Comparison of ENCODE assay signal across 30 cellular contexts in genomic region chr14:97353102-97353501, GRCh38.
DNase-seq lines count a peak whose midpoint lies in the region; ATAC-seq, FAIRE-seq and TF ChIP-seq lines count a peak whose summit lies in the region.
"Had no signal": no experiment of that assay in that cellular context is flagged by ENCODE, and none has a peak within 500 bp of the region (broad histone marks: within the 10 kb centered on the region; RNA-seq: fewer than 3 reads in every experiment).

No MANE protein-coding gene starts in this region.

- SMC1A ChIA-PET in GM12878 (lab: Charles Lee; ENCODE audit: uncharacterized antibody, unreplicated experiment): interaction anchor here (0.6 to 2.2 kb wide), 3 partner anchors 16 to 53 kb away, joined by 3 to 12 read pairs (median 8); no protein-coding TSS in a partner anchor

- H3K4me1 ChIP-seq in GM12878 (ENCODE audit: control insufficient read depth, insufficient read depth, low read length): no peaks in the 10 kb centered on the region
- H3K4me1 ChIP-seq: A549; BE2C; BLaER1; BLaER1 treated with 17β-estradiol and CSF1 and Interleukin-3, amounts not matched to agents 10 nM and 100 nM; Caco-2 had no signal

- DNase-seq in GM12865 (ENCODE audit: low read depth) (peak; percentile 74), GM12878 (ENCODE audit: low read depth, low spot score) (no peak), DMS153 (lab: John Stamatoyannopoulos, UW) (no peak), NCI-H1417 treated with DMSO at 0.1 percent for 48 hours (lab: John Stamatoyannopoulos, UW) (no peak)
- DNase-seq: 8988T; ACHN; AML-193; BE2C; C1 segment of cervical spinal cord; Caco-2; Calu3; CD4-positive, alpha-beta memory T cell; CD4-positive, alpha-beta T cell; CD4-positive, CD25-positive, alpha-beta regulatory T cell; CD8-positive, alpha-beta memory T cell; CD8-positive, alpha-beta T cell; COR-L47; DMS 273 treated with DMSO at 0.1 percent for 48 hours; DMS53; DMS79; DMS79 treated with DMSO at 0.1 percent for 48 hours; DND-41; EL had no signal

- intact Hi-C loops in GM12878 (cut with micrococcal nuclease; ENCODE audit: unreplicated experiment): loop anchor here (2.0 kb wide), 1 partner anchor 46 kb away; no protein-coding TSS in a partner anchor

- no peak for FAIRE-seq in GM12878 (lab: Jason Lieb, UNC)
- FAIRE-seq: A204.1, A549, D721Med had no signal

- H3K4me3 ChIP-seq in GM12865 (ENCODE audit: low read depth, low read length) (no peak overlapping the region), GM12878 (no peak overlapping the region)
- H3K4me3 ChIP-seq: A549; BLaER1; BLaER1 treated with 17β-estradiol and CSF1 and Interleukin-3, amounts not matched to agents 10 nM and 100 nM had no signal

- TF ChIP-seq CTCF in GM12865 (IDR thresholded peaks at IDR 0.05; ENCODE audit: insufficient read depth, low read depth, low read length, missing control alignments) (no peak), GM12878 (IDR thresholded peaks at IDR 0.05 in 2 of 3, conservative IDR thresholded peaks at IDR 0.05 in 1 of 3; ENCODE audit: control insufficient read depth in 2 of 3, extremely low read depth in 1 of 3, insufficient read depth in 1 of 3, low read depth in 3 of 3, low read length in 3 of 3) (no peak)

- CTCF ChIA-PET in GM12878 (lab: Yijun Ruan, JAX): no interaction called here

- no peak overlapping the region for H3K27ac ChIP-seq in GM12878 (ENCODE audit: control insufficient read depth, insufficient read depth)
- H3K27ac ChIP-seq: 22Rv1; A549; BLaER1; BLaER1 treated with 17β-estradiol and CSF1 and Interleukin-3, amounts not matched to agents 10 nM and 100 nM; C4-2B had no signal

- POLR2A ChIA-PET in GM12878 (lab: Charles Lee): interaction anchor here (1.4 to 3.0 kb wide), 2 partner anchors 15 to 46 kb away, joined by 3 to 7 read pairs; no protein-coding TSS in a partner anchor

- TF ChIP-seq POLR2A in GM12878 (IDR thresholded peaks at IDR 0.05; ENCODE audit: low read depth, low read length): no peak

- H3K79me2 ChIP-seq in GM12878 (ENCODE audit: control insufficient read depth, insufficient read depth, low read length): no peaks in the 10 kb centered on the region

- no peaks in the 10 kb centered on the region for H3K36me3 ChIP-seq in GM12878 (ENCODE audit: control insufficient read depth in 2 of 2, insufficient read depth in 2 of 2, low read length in 1 of 2)
- H3K36me3 ChIP-seq: BE2C; BLaER1; BLaER1 treated with 17β-estradiol and CSF1 and Interleukin-3, amounts not matched to agents 10 nM and 100 nM had no signal

- H3K27me3 ChIP-seq in GM12878 (replicated peaks in 1 of 2; ENCODE audit: control insufficient read depth in 2 of 2, insufficient read depth in 2 of 2, low read length in 1 of 2): no peaks in the 10 kb centered on the region
- H3K27me3 ChIP-seq: BE2C; BLaER1; BLaER1 treated with 17β-estradiol and CSF1 and Interleukin-3, amounts not matched to agents 10 nM and 100 nM had no signal

- TF ChIP-seq RAD21 in GM12878 (IDR thresholded peaks at IDR 0.05; ENCODE audit: insufficient read depth, low read depth, low read length): no peak

- TF ChIP-seq EP300 in GM12878 (IDR thresholded peaks at IDR 0.05; ENCODE audit: borderline replicate concordance in 1 of 2, control insufficient read depth in 1 of 2, low read depth in 2 of 2, low read length in 2 of 2): no peak

- H2AFZ ChIP-seq in GM12878 (ENCODE audit: control insufficient read depth, low read depth, low read length): no peak overlapping the region

- 14% methylated on average over 5 of the region's 5 CpGs for WGBS in GM12878 (ENCODE audit: insufficient coverage, insufficient replicate concordance, low lambda C conversion rate, missing lambda C conversion rate)

- H3K4me2 ChIP-seq in GM12878 (ENCODE audit: control insufficient read depth, insufficient read depth): no peak overlapping the region
- H3K4me2 ChIP-seq: A549; BLaER1; BLaER1 treated with 17β-estradiol and CSF1 and Interleukin-3, amounts not matched to agents 10 nM and 100 nM had no signal

- no TSS peak for BruUV-seq in GM12878 (replicated peaks; lab: Mats Ljungman, UMichigan)

- H3K9me3 ChIP-seq in GM12878 (replicated peaks; ENCODE audit: control insufficient read depth, insufficient read depth, low read length): no peaks in the 10 kb centered on the region
- H3K9me3 ChIP-seq: A549; BE2C; BLaER1; BLaER1 treated with 17β-estradiol and CSF1 and Interleukin-3, amounts not matched to agents 10 nM and 100 nM; Caco-2 had no signal

- H4K20me1 ChIP-seq in GM12878 (ENCODE audit: control insufficient read depth, insufficient read depth): no peaks in the 10 kb centered on the region
- H4K20me1 ChIP-seq: BLaER1; BLaER1 treated with 17β-estradiol and CSF1 and Interleukin-3, amounts not matched to agents 10 nM and 100 nM had no signal

- in situ Hi-C loops in GM12878 (cut with MboI): no loop called here

- RAD21 ChIA-PET in GM12878 (lab: Charles Lee; ENCODE audit: unreplicated experiment): interaction anchor here (2.3 to 3.2 kb wide), 2 partner anchors 26 to 30 kb away, joined by 10 to 12 read pairs; no protein-coding TSS in a partner anchor

- peak; percentile 81 for ATAC-seq in GM12878
- ATAC-seq: A549; CD8-positive, alpha-beta T cell had no signal

- no peak overlapping the region for H3K9ac ChIP-seq in GM12878 (ENCODE audit: control insufficient read depth, insufficient read depth, low read length)
- H3K9ac ChIP-seq: BLaER1; BLaER1 treated with 17β-estradiol and CSF1 and Interleukin-3, amounts not matched to agents 10 nM and 100 nM had no signal

TF ChIP-seq in GM12878, 131 proteins besides CTCF, POLR2A, EP300 and RAD21 (continues in another document):
- TF ChIP-seq IRF5 (IDR thresholded peaks at IDR 0.05; ENCODE audit: borderline replicate concordance) (no peak), CBX3 (IDR thresholded peaks at IDR 0.05; ENCODE audit: borderline replicate concordance, low read depth) (no peak), CHD1 (IDR thresholded peaks at IDR 0.05; ENCODE audit: low read depth, low read length) (no peak), CHD2 (IDR thresholded peaks at IDR 0.05; ENCODE audit: borderline replicate concordance, low read depth, low read length) (no peak), RUNX3 (IDR thresholded peaks at IDR 0.05; ENCODE audit: low read length) (peak; percentile 53; the same call in 1 of the 2 replicates), RELB (IDR thresholded peaks at IDR 0.05; ENCODE audit: low read depth) (peak; percentile 40; the same call in 1 of the 2 replicates), SUZ12 (IDR thresholded peaks at IDR 0.05; ENCODE audit: unreplicated experiment) (no peak), EED (IDR thresholded peaks at IDR 0.05; ENCODE audit: low read depth) (peak; percentile 53), MEF2B (IDR thresholded peaks at IDR 0.05; ENCODE audit: partially characterized antibody, poor library complexity, severe bottlenecking) (peak; percentile 88), MTA2 (IDR thresholded peaks at IDR 0.05; ENCODE audit: low read depth) (0 out of 2 replicates have a peak, but pooled peaks have one; percentile 10), HDAC2 (IDR thresholded peaks at IDR 0.05) (no peak), SKIL (IDR thresholded peaks at IDR 0.05; ENCODE audit: low read depth, poor library complexity, severe bottlenecking) (no peak), JUND (IDR thresholded peaks at IDR 0.05; ENCODE audit: low read depth, low read length) (no peak), SIX5 (IDR thresholded peaks at IDR 0.05; ENCODE audit: low read depth, low read length, severe bottlenecking) (no peak)
